ENCODE assay signal across 1 cellular context in genomic region chr16:85173077-85173980, GRCh38.
TF ChIP-seq lines count a peak whose summit lies in the region.

No MANE protein-coding gene starts in this region.

TF ChIP-seq in K562, 482 proteins besides CTCF, POLR2A, EP300 and RAD21 (continued from another document and continues in another):
- TF ChIP-seq HES1 (IDR thresholded peaks at IDR 0.05; ENCODE audit: low read depth) (peak; percentile 90), CTBP1 (IDR thresholded peaks at IDR 0.05; ENCODE audit: borderline replicate concordance) (peak; percentile 83), FOXP4 (CRISPR knock-in tag; IDR thresholded peaks at IDR 0.05; ENCODE audit: borderline replicate concordance) (peak; percentile 20; the same call in 1 of the 2 replicates), ZBTB34 (CRISPR knock-in tag; IDR thresholded peaks at IDR 0.05) (no peak), GATA2 (CRISPR knock-in tag; IDR thresholded peaks at IDR 0.05) (peak; percentile 52), SMARCA4 (IDR thresholded peaks at IDR 0.05) (no peak), CREM (IDR thresholded peaks at IDR 0.05; ENCODE audit: low read depth) (peak; percentile 69), SLC30A9 (CRISPR knock-in tag; IDR thresholded peaks at IDR 0.05) (no peak), ATF3 (IDR thresholded peaks at IDR 0.05) (peak; percentile 50), ATF3 (CRISPR knock-in tag; conservative IDR thresholded peaks at IDR 0.05) (0 out of 2 replicates have a peak, but pooled peaks have one; percentile 44), MAX (CRISPR knock-in tag; IDR thresholded peaks at IDR 0.05) (peak; percentile 14; the same call in 1 of the 2 replicates), GATAD2A (IDR thresholded peaks at IDR 0.05) (no peak), MAFK (IDR thresholded peaks at IDR 0.05; ENCODE audit: low read length) (peak; percentile 5; the same call in 1 of the 2 replicates), ZNF655 (CRISPR knock-in tag; IDR thresholded peaks at IDR 0.05) (no peak), ARID3A (IDR thresholded peaks at IDR 0.05; ENCODE audit: borderline replicate concordance, low read depth, low read length) (no peak), BHLHE40 (IDR thresholded peaks at IDR 0.05; ENCODE audit: low read length) (peak; percentile 95), MYC (IDR thresholded peaks at IDR 0.05; ENCODE audit: low read depth, low read length) (peak; percentile 46), MYC (CRISPR knock-in tag; IDR thresholded peaks at IDR 0.05; ENCODE audit: borderline replicate concordance, low read depth) (no peak), ZNF175 (CRISPR knock-in tag; IDR thresholded peaks at IDR 0.05; ENCODE audit: low read depth) (peak; percentile 66; the same call in 1 of the 2 replicates), CEBPZ (IDR thresholded peaks at IDR 0.05; ENCODE audit: borderline replicate concordance, low read depth, low read length) (no peak), PTTG1 (tag; IDR thresholded peaks at IDR 0.05; ENCODE audit: low read depth) (no peak), BDP1 (IDR thresholded peaks at IDR 0.05; ENCODE audit: insufficient read depth, insufficient read length) (no peak), JUND (IDR thresholded peaks at IDR 0.05; ENCODE audit: borderline replicate concordance, low read depth, low read length) (peak; percentile 62; the same call in 1 of the 2 replicates), JUND (tag; IDR thresholded peaks at IDR 0.05; ENCODE audit: borderline replicate concordance, low read depth, low read length) (no peak; the same call in 2 of the 3 replicates), WHSC1 (IDR thresholded peaks at IDR 0.05; ENCODE audit: low read length) (no peak), MBD2 (IDR thresholded peaks at IDR 0.05; ENCODE audit: borderline replicate concordance, low read depth) (peak; percentile 31; the same call in 1 of the 2 replicates), RB1 (IDR thresholded peaks at IDR 0.05; ENCODE audit: low read depth) (peak; percentile 48; the same call in 1 of the 2 replicates), MYNN (IDR thresholded peaks at IDR 0.05) (peak; percentile 62; the same call in 1 of the 2 replicates), MYNN (CRISPR knock-in tag; IDR thresholded peaks at IDR 0.05) (no peak), NFE2L1 (tag; IDR thresholded peaks at IDR 0.05; ENCODE audit: borderline replicate concordance, low read depth) (no peak), ZBTB7A (IDR thresholded peaks at IDR 0.05; ENCODE audit: borderline replicate concordance, control insufficient read depth, low read depth, low read length) (peak; percentile 46; the same call in 1 of the 2 replicates), XRCC4 (IDR thresholded peaks at IDR 0.05; ENCODE audit: extremely low read depth, insufficient read depth, insufficient read length) (no peak), SMAD4 (CRISPR knock-in tag; conservative IDR thresholded peaks at IDR 0.05) (peak; percentile 91), MAZ (CRISPR knock-in tag; conservative IDR thresholded peaks at IDR 0.05 in 1 of 2, IDR thresholded peaks at IDR 0.05 in 1 of 2) (no peak; a peak in 1 of 4 replicates)
- TF ChIP-seq, protein P1, sequence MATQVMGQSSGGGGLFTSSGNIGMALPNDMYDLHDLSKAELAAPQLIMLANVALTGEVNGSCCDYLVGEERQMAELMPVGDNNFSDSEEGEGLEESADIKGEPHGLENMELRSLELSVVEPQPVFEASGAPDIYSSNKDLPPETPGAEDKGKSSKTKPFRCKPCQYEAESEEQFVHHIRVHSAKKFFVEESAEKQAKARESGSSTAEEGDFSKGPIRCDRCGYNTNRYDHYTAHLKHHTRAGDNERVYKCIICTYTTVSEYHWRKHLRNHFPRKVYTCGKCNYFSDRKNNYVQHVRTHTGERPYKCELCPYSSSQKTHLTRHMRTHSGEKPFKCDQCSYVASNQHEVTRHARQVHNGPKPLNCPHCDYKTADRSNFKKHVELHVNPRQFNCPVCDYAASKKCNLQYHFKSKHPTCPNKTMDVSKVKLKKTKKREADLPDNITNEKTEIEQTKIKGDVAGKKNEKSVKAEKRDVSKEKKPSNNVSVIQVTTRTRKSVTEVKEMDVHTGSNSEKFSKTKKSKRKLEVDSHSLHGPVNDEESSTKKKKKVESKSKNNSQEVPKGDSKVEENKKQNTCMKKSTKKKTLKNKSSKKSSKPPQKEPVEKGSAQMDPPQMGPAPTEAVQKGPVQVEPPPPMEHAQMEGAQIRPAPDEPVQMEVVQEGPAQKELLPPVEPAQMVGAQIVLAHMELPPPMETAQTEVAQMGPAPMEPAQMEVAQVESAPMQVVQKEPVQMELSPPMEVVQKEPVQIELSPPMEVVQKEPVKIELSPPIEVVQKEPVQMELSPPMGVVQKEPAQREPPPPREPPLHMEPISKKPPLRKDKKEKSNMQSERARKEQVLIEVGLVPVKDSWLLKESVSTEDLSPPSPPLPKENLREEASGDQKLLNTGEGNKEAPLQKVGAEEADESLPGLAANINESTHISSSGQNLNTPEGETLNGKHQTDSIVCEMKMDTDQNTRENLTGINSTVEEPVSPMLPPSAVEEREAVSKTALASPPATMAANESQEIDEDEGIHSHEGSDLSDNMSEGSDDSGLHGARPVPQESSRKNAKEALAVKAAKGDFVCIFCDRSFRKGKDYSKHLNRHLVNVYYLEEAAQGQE (CRISPR knock-in tag; IDR thresholded peaks at IDR 0.05; ENCODE audit: low read depth): no peak
- TF ChIP-seq, protein P2, sequence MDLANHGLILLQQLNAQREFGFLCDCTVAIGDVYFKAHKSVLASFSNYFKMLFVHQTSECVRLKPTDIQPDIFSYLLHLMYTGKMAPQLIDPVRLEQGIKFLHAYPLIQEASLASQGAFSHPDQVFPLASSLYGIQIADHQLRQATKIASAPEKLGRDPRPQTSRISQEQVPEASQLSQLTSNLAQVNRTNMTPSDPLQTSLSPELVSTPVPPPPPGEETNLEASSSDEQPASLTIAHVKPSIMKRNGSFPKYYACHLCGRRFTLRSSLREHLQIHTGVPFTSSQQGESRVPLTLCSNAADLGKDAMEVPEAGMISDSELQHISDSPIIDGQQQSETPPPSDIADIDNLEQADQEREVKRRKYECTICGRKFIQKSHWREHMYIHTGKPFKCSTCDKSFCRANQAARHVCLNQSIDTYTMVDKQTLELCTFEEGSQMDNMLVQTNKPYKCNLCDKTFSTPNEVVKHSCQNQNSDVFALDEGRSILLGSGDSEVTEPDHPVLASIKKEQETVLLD (IDR thresholded peaks at IDR 0.05): no peak; the same call in 1 of the 2 replicates
- TF ChIP-seq, protein P3, sequence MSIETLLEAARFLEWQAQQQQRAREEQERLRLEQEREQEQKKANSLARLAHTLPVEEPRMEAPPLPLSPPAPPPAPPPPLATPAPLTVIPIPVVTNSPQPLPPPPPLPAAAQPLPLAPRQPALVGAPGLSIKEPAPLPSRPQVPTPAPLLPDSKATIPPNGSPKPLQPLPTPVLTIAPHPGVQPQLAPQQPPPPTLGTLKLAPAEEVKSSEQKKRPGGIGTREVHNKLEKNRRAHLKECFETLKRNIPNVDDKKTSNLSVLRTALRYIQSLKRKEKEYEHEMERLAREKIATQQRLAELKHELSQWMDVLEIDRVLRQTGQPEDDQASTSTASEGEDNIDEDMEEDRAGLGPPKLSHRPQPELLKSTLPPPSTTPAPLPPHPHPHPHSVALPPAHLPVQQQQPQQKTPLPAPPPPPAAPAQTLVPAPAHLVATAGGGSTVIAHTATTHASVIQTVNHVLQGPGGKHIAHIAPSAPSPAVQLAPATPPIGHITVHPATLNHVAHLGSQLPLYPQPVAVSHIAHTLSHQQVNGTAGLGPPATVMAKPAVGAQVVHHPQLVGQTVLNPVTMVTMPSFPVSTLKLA (conservative IDR thresholded peaks at IDR 0.05): peak in 1 of 2 experiments; percentile 65; a peak in 2 of 4 replicates
- TF ChIP-seq, protein P4, sequence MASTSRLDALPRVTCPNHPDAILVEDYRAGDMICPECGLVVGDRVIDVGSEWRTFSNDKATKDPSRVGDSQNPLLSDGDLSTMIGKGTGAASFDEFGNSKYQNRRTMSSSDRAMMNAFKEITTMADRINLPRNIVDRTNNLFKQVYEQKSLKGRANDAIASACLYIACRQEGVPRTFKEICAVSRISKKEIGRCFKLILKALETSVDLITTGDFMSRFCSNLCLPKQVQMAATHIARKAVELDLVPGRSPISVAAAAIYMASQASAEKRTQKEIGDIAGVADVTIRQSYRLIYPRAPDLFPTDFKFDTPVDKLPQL (IDR thresholded peaks at IDR 0.05; ENCODE audit: extremely low read depth, insufficient read length): no peak
- TF ChIP-seq, protein P5, sequence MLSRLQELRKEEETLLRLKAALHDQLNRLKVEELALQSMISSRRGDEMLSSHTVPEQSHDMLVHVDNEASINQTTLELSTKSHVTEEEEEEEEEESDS (CRISPR knock-in tag; IDR thresholded peaks at IDR 0.05): no peak
